Comparison of ENCODE assay signal across 9 cellular contexts in genomic region chr14:105418269-105419054, GRCh38. TPM values are rescaled to one million over a fixed set of nuclear protein-coding genes. Genes with fewer than 3 reads are reported as not detected.
DNase-seq lines count a peak whose midpoint lies in the region; ATAC-seq and TF ChIP-seq lines count a peak whose summit lies in the region.
"Had no signal": no experiment of that assay in that cellular context is flagged by ENCODE, and none has a peak within 500 bp of the region (broad histone marks: within the 10 kb centered on the region; RNA-seq: fewer than 3 reads in every experiment).

No MANE protein-coding gene starts in this region.

- H3K4me3 ChIP-seq in GM23338 = peak overlapping the region; percentile 82
- peak overlapping the region; percentile 89 for H3K4me3 ChIP-seq in PC-9
- H3K4me3 ChIP-seq in epithelial cell of proximal tubule (ENCODE audit: low read depth, low read length) = peak overlapping the region; percentile 77

- intact Hi-C loops in PC-9 (cut with micrococcal nuclease; ENCODE audit: unreplicated experiment) (loop anchor here (5.0 kb wide), 1 partner anchor 49 kb away; no protein-coding TSS in a partner anchor), posterior vena cava (cut with DNase I) (no loop called here)

- H3K27me3 Mint-ChIP-seq in GM23338 (ENCODE audit: insufficient read depth, low read depth, poor library complexity) = peaks cover 37% of the 10 kb centered on the region

- DNase-seq in GM23338 (ENCODE audit: low spot score) (no peak), PC-9 (no peak), epithelial cell of proximal tubule (ENCODE audit: low read depth) (no peak), posterior vena cava (ENCODE audit: low spot score) (peak; percentile 76), GM10248 (ENCODE audit: extremely low spot score) (no peak)

- no peaks in the 10 kb centered on the region for H3K9me3 ChIP-seq in PC-9 (ENCODE audit: insufficient read depth, low read depth)
- H3K9me3 ChIP-seq: SJCRH30 had no signal

- peaks cover 22% of the 10 kb centered on the region for H3K4me1 ChIP-seq in GM23338 (ENCODE audit: insufficient read depth)
- H3K4me1 ChIP-seq in PC-9 (replicated peaks; ENCODE audit: insufficient read depth) = peaks cover 18% of the 10 kb centered on the region; the same call in 1 of the 2 replicates

- H3K9me2 ChIP-seq in GM23338 (ENCODE audit: insufficient read depth) (no peaks in the 10 kb centered on the region), PC-9 (ENCODE audit: insufficient read depth) (no peaks in the 10 kb centered on the region)

- ATAC-seq in GM23338 (no peak), GM21367 (IDR thresholded peaks at IDR 0.05; ENCODE audit: unreplicated experiment) (no peak), HG03457 (IDR thresholded peaks at IDR 0.05; ENCODE audit: unreplicated experiment) (no peak), GM19467 (IDR thresholded peaks at IDR 0.05; ENCODE audit: unreplicated experiment) (no peak)

- H3F3A ChIP-seq in GM23338 (replicated peaks; ENCODE audit: low read depth) (peaks cover 10% of the 10 kb centered on the region; the same call in 1 of the 2 replicates), PC-9 (ENCODE audit: insufficient read depth, low read depth) (peaks cover 31% of the 10 kb centered on the region)

- BruUV-seq in PC-9 (replicated peaks; lab: Mats Ljungman, UMichigan) = no TSS peak

- POLR2A ChIA-PET in PC-9 (lab: Charles Lee; ENCODE audit: unreplicated experiment) = no interaction called here
- POLR2A ChIA-PET in GM10248 (lab: Yijun Ruan, JAX) = interaction anchor here (0.7 kb wide), 1 partner anchor 29 kb away, joined by 3 read pairs; no protein-coding TSS in a partner anchor

- H2AFZ ChIP-seq in GM23338 (no peak overlapping the region; the same call in 1 of the 2 replicates), PC-9 (no peak overlapping the region)

- H4K20me1 ChIP-seq in GM23338 (replicated peaks; ENCODE audit: insufficient read depth) = peaks cover 12% of the 10 kb centered on the region
- peaks cover 20% of the 10 kb centered on the region for H4K20me1 ChIP-seq in PC-9 (ENCODE audit: insufficient read depth)

- CTCF ChIA-PET in PC-9 (lab: Charles Lee) = no interaction called here
- CTCF ChIA-PET in GM10248 (lab: Yijun Ruan, JAX) = interaction anchor here (1.0 to 2.8 kb wide), 6 partner anchors 9 to 485 kb away, joined by 3 to 11 read pairs (median 4); no protein-coding TSS in a partner anchor

- H3K27me3 ChIP-seq in GM23338 (ENCODE audit: insufficient read depth) (peaks cover 12% of the 10 kb centered on the region), PC-9 (ENCODE audit: insufficient read depth, low read depth) (peaks cover 9% of the 10 kb centered on the region; the same call in 1 of the 2 replicates)
- H3K27me3 ChIP-seq: SJCRH30 had no signal

- H3K9me3 Mint-ChIP-seq in GM23338 = 0 out of 3 replicates have a peak, but pooled peaks cover 2% of the 10 kb centered on the region

- peaks cover 19% of the 10 kb centered on the region for H3K4me1 Mint-ChIP-seq in GM23338

- H3K27ac ChIP-seq in GM23338 (ENCODE audit: low read depth) (no peak overlapping the region), PC-9 (no peak overlapping the region)

- TF ChIP-seq CTCF in GM23338 (conservative IDR thresholded peaks at IDR 0.05; ENCODE audit: low read depth in 2 of 2) (no peak), PC-9 (conservative IDR thresholded peaks at IDR 0.05) (no peak), epithelial cell of proximal tubule (conservative IDR thresholded peaks at IDR 0.05; ENCODE audit: low read depth, low read length) (no peak), GM10248 (IDR thresholded peaks at IDR 0.05; ENCODE audit: control extremely low read depth, extremely low read depth, low read depth, missing control alignments) (no peak)

- H3K4me2 ChIP-seq in GM23338 (peak overlapping the region; percentile 92), PC-9 (peak overlapping the region; percentile 97)

- H3K4me3 Mint-ChIP-seq in GM23338 = peak overlapping the region; percentile 73

- H3K27ac Mint-ChIP-seq in GM23338 = no peak overlapping the region

- H3K36me3 ChIP-seq in GM23338 (ENCODE audit: insufficient read depth) (no peaks in the 10 kb centered on the region), PC-9 (ENCODE audit: low read depth) (no peaks in the 10 kb centered on the region)

- H3K79me2 ChIP-seq in GM23338 (replicated peaks; ENCODE audit: insufficient read depth) = peaks cover 37% of the 10 kb centered on the region
- peaks cover 38% of the 10 kb centered on the region for H3K79me2 ChIP-seq in PC-9 (ENCODE audit: low read depth)

- peaks cover 12% of the 10 kb centered on the region; the same call in 2 of the 3 replicates for H3K36me3 Mint-ChIP-seq in GM23338 (ENCODE audit: low read depth)

TF ChIP-seq in GM23338, 12 proteins besides CTCF, POLR2A, EP300 and RAD21 (continues in another document):
- TF ChIP-seq JUNB (IDR thresholded peaks at IDR 0.05; ENCODE audit: unreplicated experiment) (no peak), EZH2 (IDR thresholded peaks at IDR 0.05; ENCODE audit: low read depth, unreplicated experiment) (no peak), POLR2AphosphoS5 (IDR thresholded peaks at IDR 0.05; ENCODE audit: low read depth) (no peak), ETS1 (IDR thresholded peaks at IDR 0.05) (no peak), ZNF331 (CRISPR knock-in tag; IDR thresholded peaks at IDR 0.05; ENCODE audit: low read depth) (no peak)

RNA-seq across cellular contexts. Expression of gene MTA1, which starts 1.2 kb away (rescaled TPM):
- 104 and 126 TPM in 2 replicates for total RNA-seq in GM23338 (2014; rRNA removed; shearing (Covaris generic))
- polyA plus RNA-seq in GM23338 (2016; fragmentation: Nextera tagmentation; extraction: Ambion mirVana) = 53.3 and 63.2 TPM in 2 replicates
- total RNA-seq in PC-9 (2021) (124 and 147 TPM in 2 replicates), epithelial cell of proximal tubule (56.1 and 64.1 TPM in 2 replicates), posterior vena cava (10 to 100 TPM; 60.7 to 62.0 TPM)

RNA-seq across cellular contexts. Expression of gene TEX22, which starts 20.1 kb away (rescaled TPM):
- total RNA-seq in GM23338 (2014; rRNA removed; shearing (Covaris generic)) = 0.21 and 0.54 TPM in 2 replicates
- polyA plus RNA-seq in GM23338 (2016; fragmentation: Nextera tagmentation; extraction: Ambion mirVana) = 0.10 and 0.21 TPM in 2 replicates
- 2.6 and 6.5 TPM in 2 replicates for total RNA-seq in PC-9 (2021)
- 0.29 TPM in 1 of 2 replicates, not detected in the other for total RNA-seq in epithelial cell of proximal tubule
- total RNA-seq in posterior vena cava = under 1 TPM; 0.23 to 0.71 TPM

RNA-seq across cellular contexts. Expression of gene CRIP2, which starts 56.2 kb away (rescaled TPM):
- 3.4 and 5.0 TPM in 2 replicates for total RNA-seq in GM23338 (2014; rRNA removed; shearing (Covaris generic))
- 9.6 and 12.3 TPM in 2 replicates for polyA plus RNA-seq in GM23338 (2016; fragmentation: Nextera tagmentation; extraction: Ambion mirVana)
- total RNA-seq in PC-9 (2021) (42.5 and 50.2 TPM in 2 replicates), epithelial cell of proximal tubule (101 and 121 TPM in 2 replicates), posterior vena cava (100 to 1,000 TPM; 187 to 199 TPM)
